Comparison of ENCODE assay signal across 8 cellular contexts in genomic region chr1:150979007-150979722, GRCh38.
DNase-seq lines count a peak whose midpoint lies in the region; ATAC-seq and TF ChIP-seq lines count a peak whose summit lies in the region.

No MANE protein-coding gene starts in this region.

- H3K4me3 Mint-ChIP-seq in memory B cell: peak overlapping the region; percentile 64

- H3K36me3 Mint-ChIP-seq in memory B cell: no peaks in the 10 kb centered on the region

- H3K27ac Mint-ChIP-seq in memory B cell: no peak overlapping the region

- peak; percentile 53 for ATAC-seq in HG03565 (IDR thresholded peaks at IDR 0.05; ENCODE audit: unreplicated experiment)
- peak; percentile 56 for ATAC-seq in memory B cell (ENCODE audit: low read depth)
- ATAC-seq in HG02571 (IDR thresholded peaks at IDR 0.05; ENCODE audit: unreplicated experiment): no peak

- peak; percentile 97 for DNase-seq in NCI-H82 (lab: John Stamatoyannopoulos, UW)
- peak; percentile 91 to 93 for DNase-seq in activated CD4-positive, alpha-beta T cell treated with anti-CD3 and anti-CD28 coated beads, Interleukin-2, amount 50 U/mL, for 48 hours
- peak; percentile 89 for DNase-seq in memory B cell (ENCODE audit: low spot score in 2 of 2)
- peak; percentile 85 for DNase-seq in stimulated activated CD8-positive, alpha-beta memory T cell treated with anti-CD3 and anti-CD28 coated beads, Interleukin-12 subunit alpha, Interleukin-12 subunit beta, amount 100 ng/mL, for 1 hour (ENCODE audit: low read depth)

- H3K4me1 Mint-ChIP-seq in memory B cell: peaks cover 14% of the 10 kb centered on the region

- H3K9me3 ChIP-seq in duodenal mucosa (ENCODE audit: control insufficient read depth in 1 of 2, low read length in 2 of 2): no peaks in the 10 kb centered on the region

- TF ChIP-seq CTCF in GM12801 (IDR thresholded peaks at IDR 0.05; ENCODE audit: extremely low read depth, insufficient read length): peak; percentile 97

- peaks cover 39 to 41% of the 10 kb centered on the region in 2 donors for H3K4me1 ChIP-seq in duodenal mucosa (ENCODE audit: control insufficient read depth in 1 of 2, insufficient read depth in 2 of 2, low read length in 2 of 2)

- H3K9ac ChIP-seq in duodenal mucosa (ENCODE audit: low read depth in 1 of 2, low read length in 2 of 2): peak overlapping the region in 1 of 2 donors; percentile 15

- H3K27me3 ChIP-seq in duodenal mucosa (ENCODE audit: control insufficient read depth in 1 of 2, insufficient read depth in 2 of 2, low read length in 2 of 2): no peaks in the 10 kb centered on the region

- no peaks in the 10 kb centered on the region for H3K9me3 Mint-ChIP-seq in memory B cell

- no peak overlapping the region for H3K27ac ChIP-seq in duodenal mucosa (ENCODE audit: low read depth, low read length)

- peak overlapping the region; percentile 19 to 46 for H3K4me3 ChIP-seq in duodenal mucosa (ENCODE audit: low read depth in 1 of 2, low read length in 2 of 2)

- H3K27me3 Mint-ChIP-seq in memory B cell: no peaks in the 10 kb centered on the region

- no peaks in the 10 kb centered on the region for H3K36me3 ChIP-seq in duodenal mucosa (ENCODE audit: control insufficient read depth in 1 of 2, insufficient read depth in 2 of 2, low read length in 2 of 2)
